Comparison of ENCODE assay signal across 8 cellular contexts in the genomic region with DNA sequence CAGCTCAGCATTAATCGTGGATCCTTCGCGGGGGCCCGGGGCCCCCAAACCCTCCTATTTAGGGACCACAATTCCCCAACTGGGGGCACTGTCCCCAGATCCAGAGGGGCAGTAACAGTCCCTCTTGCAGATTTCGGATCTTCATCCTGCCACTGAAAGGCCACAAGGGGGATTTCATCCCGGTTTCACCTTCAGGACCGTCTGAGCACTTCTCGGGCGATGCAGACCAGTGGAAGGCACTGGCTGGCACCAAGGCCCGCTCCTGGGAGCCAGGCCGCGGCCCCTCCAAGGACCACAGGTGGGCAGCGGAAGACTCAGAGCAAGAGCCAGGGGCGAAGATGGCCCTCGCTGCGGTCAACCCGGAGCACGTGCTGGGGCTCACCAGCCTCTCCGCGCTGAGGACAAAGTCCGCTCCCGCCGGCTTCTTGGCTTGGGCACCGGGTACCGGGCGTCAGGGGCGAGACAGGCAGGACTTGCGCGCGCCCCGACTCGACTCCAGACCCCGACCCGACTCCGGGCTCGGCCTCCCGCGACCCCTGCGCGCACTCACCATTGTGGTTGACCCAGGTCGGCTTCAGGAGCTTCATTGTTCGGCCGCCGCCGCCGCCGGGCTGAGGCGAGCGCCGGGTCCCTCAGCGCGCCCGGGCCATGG. TPM values are rescaled to one million over a fixed set of nuclear protein-coding genes. Genes with fewer than 3 reads are reported as not detected.
A peak's percentile ranks its signal among the peaks of the same experiment; 100 is the strongest.
DNase-seq lines count a peak whose midpoint lies in the region; ATAC-seq and TF ChIP-seq lines count a peak whose summit lies in the region.

No MANE protein-coding gene starts in this region.

- peak overlapping the region; percentile 84 to 99 (median 90) for H3K4me3 Mint-ChIP-seq in CD8-positive, alpha-beta memory T cell
- H3K4me3 Mint-ChIP-seq in MCF 10A (ENCODE audit: unreplicated experiment), result peak overlapping the region; percentile 86
- H3K4me3 Mint-ChIP-seq in stimulated activated naive CD8-positive, alpha-beta T cell treated with anti-CD3 and anti-CD28 coated beads, Interleukin-15, Interleukin-2, amounts not matched to agents 100 ng/mL and 50 ng/mL, for 24 hours, result peak overlapping the region; percentile 86

- peaks cover 0 to 3% of the 10 kb centered on the region in 2 donors for H3K27me3 Mint-ChIP-seq in CD8-positive, alpha-beta memory T cell
- no peaks in the 10 kb centered on the region for H3K27me3 Mint-ChIP-seq in MCF 10A (ENCODE audit: insufficient read depth, unreplicated experiment)
- no peaks in the 10 kb centered on the region for H3K27me3 Mint-ChIP-seq in stimulated activated naive CD8-positive, alpha-beta T cell treated with anti-CD3 and anti-CD28 coated beads, Interleukin-15, Interleukin-2, amounts not matched to agents 100 ng/mL and 50 ng/mL, for 24 hours

- peak overlapping the region; percentile 84 for H3K4me3 ChIP-seq in CD8-positive, alpha-beta memory T cell (ENCODE audit: low read length)

- H3K9me3 ChIP-seq in CD8-positive, alpha-beta memory T cell (ENCODE audit: low read length), result no peaks in the 10 kb centered on the region

- peaks cover 0 to 35% (median 6%) of the 10 kb centered on the region in 3 donors for H3K36me3 Mint-ChIP-seq in CD8-positive, alpha-beta memory T cell
- H3K36me3 Mint-ChIP-seq in MCF 10A (ENCODE audit: insufficient read depth, unreplicated experiment), result peaks cover 26% of the 10 kb centered on the region
- H3K36me3 Mint-ChIP-seq in stimulated activated naive CD8-positive, alpha-beta T cell treated with anti-CD3 and anti-CD28 coated beads, Interleukin-15, Interleukin-2, amounts not matched to agents 100 ng/mL and 50 ng/mL, for 24 hours (ENCODE audit: low read depth), result peaks cover 44% of the 10 kb centered on the region

- H3K9me3 Mint-ChIP-seq in CD8-positive, alpha-beta memory T cell, result no peaks in the 10 kb centered on the region
- H3K9me3 Mint-ChIP-seq in MCF 10A (ENCODE audit: unreplicated experiment), result no peaks in the 10 kb centered on the region
- H3K9me3 Mint-ChIP-seq in stimulated activated naive CD8-positive, alpha-beta T cell treated with anti-CD3 and anti-CD28 coated beads, Interleukin-15, Interleukin-2, amounts not matched to agents 100 ng/mL and 50 ng/mL, for 24 hours, result no peaks in the 10 kb centered on the region

- no TSS peak for BruUV-seq in MCF 10A (replicated peaks; lab: Mats Ljungman, UMichigan)

- CTCF ChIA-PET in CD8-positive, alpha-beta memory T cell (lab: Charles Lee), result interaction anchor here (0.6 to 1.4 kb wide), 3 partner anchors 11 to 287 kb away, joined by 3 to 5 read pairs (median 3); a partner anchor contains a TSS
- CTCF ChIA-PET in MCF 10A (lab: Yijun Ruan, JAX), result interaction anchor here (0.5 to 0.6 kb wide), 2 partner anchors 101 to 122 kb away, joined by 3 read pairs; no protein-coding TSS in a partner anchor

- H3K27ac ChIP-seq in CD8-positive, alpha-beta memory T cell (ENCODE audit: low read depth, low read length), result peak overlapping the region; percentile 88

- intact Hi-C loops in MCF 10A (cut with micrococcal nuclease), result loop anchor here (1.0 to 5.0 kb wide), 2 partner anchors 201 to 252 kb away; no protein-coding TSS in a partner anchor

- POLR2A ChIA-PET in CD8-positive, alpha-beta memory T cell (lab: Charles Lee), result interaction anchor here (0.6 to 2.1 kb wide), 8 partner anchors 11 to 595 kb away, joined by 3 to 24 read pairs (median 6); a partner anchor contains a TSS
- POLR2A ChIA-PET in MCF 10A (lab: Yijun Ruan, JAX), result interaction anchor here (0.5 to 5.7 kb wide), 20 partner anchors 8 to 475 kb away, joined by 3 to 127 read pairs (median 4); a partner anchor contains a TSS

- ATAC-seq in GM21723 (IDR thresholded peaks at IDR 0.05; ENCODE audit: unreplicated experiment) (peak; percentile 2), GM21528 (IDR thresholded peaks at IDR 0.05; ENCODE audit: low FRiP score, unreplicated experiment) (no peak)

- TF ChIP-seq CTCF in MCF 10A (IDR thresholded peaks at IDR 0.05; ENCODE audit: unreplicated experiment), result no peak

- peaks cover 48 to 62% (median 60%) of the 10 kb centered on the region in 3 donors for H3K4me1 Mint-ChIP-seq in CD8-positive, alpha-beta memory T cell
- peaks cover 22% of the 10 kb centered on the region for H3K4me1 Mint-ChIP-seq in MCF 10A (ENCODE audit: insufficient read depth, unreplicated experiment)
- H3K4me1 Mint-ChIP-seq in stimulated activated naive CD8-positive, alpha-beta T cell treated with anti-CD3 and anti-CD28 coated beads, Interleukin-15, Interleukin-2, amounts not matched to agents 100 ng/mL and 50 ng/mL, for 24 hours (ENCODE audit: low read depth), result peaks cover 59% of the 10 kb centered on the region

- peaks cover 22% of the 10 kb centered on the region for H3K36me3 ChIP-seq in CD8-positive, alpha-beta memory T cell (ENCODE audit: insufficient read depth, low read length)

- DNase-seq in CD8-positive, alpha-beta memory T cell, result peak in 3 of 5 donors; percentile 11 to 18 (median 12)
- DNase-seq in OCI-M1 (lab: John Stamatoyannopoulos, UW), result peak; percentile 80
- peak; percentile 33 for DNase-seq in MCF 10A (ENCODE audit: unreplicated experiment)
- peak; percentile 33 for DNase-seq in kidney tubule cell (ENCODE audit: low spot score)
- DNase-seq in mesenteric fat pad (ENCODE audit: low spot score), result no peak

- H3K4me1 ChIP-seq in CD8-positive, alpha-beta memory T cell (ENCODE audit: insufficient read depth, low read length), result peaks cover 43% of the 10 kb centered on the region

- peak overlapping the region; percentile 80 to 99 (median 95) for H3K27ac Mint-ChIP-seq in CD8-positive, alpha-beta memory T cell
- peak overlapping the region; percentile 91 for H3K27ac Mint-ChIP-seq in MCF 10A (ENCODE audit: low read depth, unreplicated experiment)
- H3K27ac Mint-ChIP-seq in stimulated activated naive CD8-positive, alpha-beta T cell treated with anti-CD3 and anti-CD28 coated beads, Interleukin-15, Interleukin-2, amounts not matched to agents 100 ng/mL and 50 ng/mL, for 24 hours, result peak overlapping the region; percentile 75

- H3K27me3 ChIP-seq in CD8-positive, alpha-beta memory T cell (ENCODE audit: insufficient read depth, low read length, poor library complexity, severe bottlenecking), result no peaks in the 10 kb centered on the region

RNA-seq across cellular contexts. Expression of a gene that starts 0.5 kb away (rescaled TPM):
- 10 to 100 TPM; 38.5 to 44.8 TPM for total RNA-seq in CD8-positive, alpha-beta memory T cell
- polyA plus RNA-seq in CD8-positive, alpha-beta memory T cell, result 4.6 TPM
- total RNA-seq in MCF 10A (2022) (22.0 and 24.3 TPM in 2 replicates), mesenteric fat pad (29.2 TPM)

RNA-seq across cellular contexts. Expression of a gene that starts 1.3 kb away (rescaled TPM):
- 10 to 100 TPM; 47.7 to 48.6 TPM for total RNA-seq in CD8-positive, alpha-beta memory T cell
- polyA plus RNA-seq in CD8-positive, alpha-beta memory T cell, result 62.4 TPM
- total RNA-seq in MCF 10A (2022) (51.9 and 66.7 TPM in 2 replicates), mesenteric fat pad (25.8 TPM)

RNA-seq across cellular contexts. Expression of a gene that starts 16.5 kb away (rescaled TPM):
- total RNA-seq in CD8-positive, alpha-beta memory T cell, result 10 to 100 TPM; 24.4 to 27.7 TPM
- polyA plus RNA-seq in CD8-positive, alpha-beta memory T cell, result 59.9 TPM
- total RNA-seq in MCF 10A (2022) (19.1 and 22.2 TPM in 2 replicates), mesenteric fat pad (26.3 TPM)

RNA-seq across cellular contexts. Expression of a gene that starts 48.0 kb away (rescaled TPM):
- total RNA-seq in CD8-positive, alpha-beta memory T cell, result 10 to 100 TPM; 87.3 to 88.8 TPM
- 82.7 TPM for polyA plus RNA-seq in CD8-positive, alpha-beta memory T cell
- total RNA-seq in MCF 10A (2022) (62.3 and 64.4 TPM in 2 replicates), mesenteric fat pad (55.4 TPM)

RNA-seq across cellular contexts. Expression of a gene that starts 48.7 kb away (rescaled TPM):
- 100 to 1,000 TPM in 1 of 2 experiments, 10 to 100 TPM in 1; 99.0 to 101 TPM for total RNA-seq in CD8-positive, alpha-beta memory T cell
- 0.17 TPM for polyA plus RNA-seq in CD8-positive, alpha-beta memory T cell
- total RNA-seq in MCF 10A (2022) (7.5 and 18.6 TPM in 2 replicates), mesenteric fat pad (not detected)
